In the genomic region with DNA sequence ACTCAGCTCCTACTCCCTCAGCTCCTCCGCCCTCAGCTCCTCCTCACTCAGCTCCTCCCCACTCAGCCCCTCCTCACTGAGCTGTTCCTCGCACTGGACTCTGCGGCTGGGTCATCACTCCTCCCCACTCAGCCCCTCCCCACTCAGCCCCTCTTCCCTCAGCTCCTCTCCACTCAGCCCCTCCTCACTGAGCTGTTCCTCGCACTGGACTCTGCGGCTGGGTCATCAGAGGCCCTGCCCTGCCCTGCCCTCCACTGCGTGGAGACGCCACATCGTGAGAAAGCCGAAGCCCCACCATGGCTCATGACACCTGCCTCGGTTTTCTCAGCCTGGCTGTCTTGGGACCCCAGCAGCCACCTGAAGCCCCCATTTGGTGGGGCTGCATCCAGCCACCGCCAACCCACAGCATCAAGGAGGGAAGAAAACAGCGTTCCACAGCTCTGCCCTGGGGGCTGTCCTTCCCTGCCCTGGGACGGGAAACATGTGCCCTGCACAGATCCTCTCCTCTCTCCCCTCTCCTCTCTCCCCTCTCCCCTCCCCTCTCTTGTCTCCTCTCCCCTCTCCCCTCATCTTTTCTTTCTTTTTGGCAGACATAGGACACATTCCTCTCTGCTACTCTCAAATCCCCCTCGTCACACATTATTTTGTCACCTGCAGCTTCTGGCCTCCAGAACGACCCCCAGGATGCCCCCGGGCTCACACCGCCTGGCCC, we compare ENCODE assay signal across 1 cellular context.
TF ChIP-seq lines count a peak whose summit lies in the region.

No MANE protein-coding gene starts in this region.

TF ChIP-seq in HEK293, 187 proteins besides CTCF, POLR2A, EP300 and RAD21:
- TF ChIP-seq ZNF473 (tag by site-specific recombination; IDR thresholded peaks at IDR 0.05): no peak
- no peak for TF ChIP-seq ZNF132 (tag by site-specific recombination; IDR thresholded peaks at IDR 0.05; ENCODE audit: borderline replicate concordance)
- TF ChIP-seq KLF1 (tag by site-specific recombination; IDR thresholded peaks at IDR 0.05): peak; percentile 9; the same call in 1 of the 2 replicates
- TF ChIP-seq ZNF354C (tag by site-specific recombination; IDR thresholded peaks at IDR 0.05; ENCODE audit: borderline replicate concordance, low read depth): no peak
- TF ChIP-seq ZBTB20 (tag by site-specific recombination; IDR thresholded peaks at IDR 0.05): no peak
- no peak for TF ChIP-seq ZNF423 (tag by site-specific recombination; IDR thresholded peaks at IDR 0.05)
- TF ChIP-seq ZNF596 (tag by site-specific recombination; IDR thresholded peaks at IDR 0.05): no peak
- no peak for TF ChIP-seq ZNF24 (tag by site-specific recombination; IDR thresholded peaks at IDR 0.05)
- TF ChIP-seq ZFP69B (tag by site-specific recombination; IDR thresholded peaks at IDR 0.05): no peak
- TF ChIP-seq GLIS1 (tag by site-specific recombination; IDR thresholded peaks at IDR 0.05): no peak
- no peak for TF ChIP-seq ZNF654 (tag by site-specific recombination; IDR thresholded peaks at IDR 0.05; ENCODE audit: low read depth)
- TF ChIP-seq, protein P1, sequence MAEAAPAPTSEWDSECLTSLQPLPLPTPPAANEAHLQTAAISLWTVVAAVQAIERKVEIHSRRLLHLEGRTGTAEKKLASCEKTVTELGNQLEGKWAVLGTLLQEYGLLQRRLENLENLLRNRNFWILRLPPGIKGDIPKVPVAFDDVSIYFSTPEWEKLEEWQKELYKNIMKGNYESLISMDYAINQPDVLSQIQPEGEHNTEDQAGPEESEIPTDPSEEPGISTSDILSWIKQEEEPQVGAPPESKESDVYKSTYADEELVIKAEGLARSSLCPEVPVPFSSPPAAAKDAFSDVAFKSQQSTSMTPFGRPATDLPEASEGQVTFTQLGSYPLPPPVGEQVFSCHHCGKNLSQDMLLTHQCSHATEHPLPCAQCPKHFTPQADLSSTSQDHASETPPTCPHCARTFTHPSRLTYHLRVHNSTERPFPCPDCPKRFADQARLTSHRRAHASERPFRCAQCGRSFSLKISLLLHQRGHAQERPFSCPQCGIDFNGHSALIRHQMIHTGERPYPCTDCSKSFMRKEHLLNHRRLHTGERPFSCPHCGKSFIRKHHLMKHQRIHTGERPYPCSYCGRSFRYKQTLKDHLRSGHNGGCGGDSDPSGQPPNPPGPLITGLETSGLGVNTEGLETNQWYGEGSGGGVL (tag by site-specific recombination; IDR thresholded peaks at IDR 0.05): peak; percentile 91
- no peak for TF ChIP-seq ZNF211 (tag by site-specific recombination; IDR thresholded peaks at IDR 0.05; ENCODE audit: low read depth)
- no peak for TF ChIP-seq ZFP41 (tag by site-specific recombination; IDR thresholded peaks at IDR 0.05; ENCODE audit: borderline replicate concordance)
- no peak for TF ChIP-seq ZXDB (tag by site-specific recombination; IDR thresholded peaks at IDR 0.05)
